26 cellular contexts compared by ENCODE assay signal in genomic region chr1:82820816-82821215, GRCh38.
"Had no signal": no experiment of that assay in that cellular context is flagged by ENCODE, and none has a peak within 500 bp of the region (broad histone marks: within the 10 kb centered on the region; RNA-seq: fewer than 3 reads in every experiment).

No MANE protein-coding gene starts in this region.

- H3K4me1 ChIP-seq: adrenal gland, Peyer's patch, SJSA1 had no signal

- H3K9me3 ChIP-seq: adrenal gland, Peyer's patch, SJSA1 had no signal

- DNase-seq: activated CD4-positive, alpha-beta T cell treated with anti-CD3 and anti-CD28 coated beads for 48 hours; activated CD4-positive, alpha-beta T cell treated with anti-CD3 and anti-CD28 coated beads, Interleukin-2, amount 50 U/mL, for 4 hours; activated CD4-positive, CD25-positive, alpha-beta regulatory T cell treated with anti-CD3 and anti-CD28 coated beads, Interleukin-2, amount 50 U/mL, for 72 hours; activated CD8-positive, alpha-beta memory T cell treated with anti-CD3 and anti-CD28 coated beads, Interleukin-2, amount 50 U/mL, for 48 hours; activated CD8-positive, alpha-beta T cell treated with anti-CD3 and anti-CD28 coated beads, Interleukin-2, amount 10 ng/mL, durations not matched to agents 7 days and 5 days; activated naive CD4-positive, alpha-beta T cell treated with anti-CD3 and anti-CD28 coated beads, Interleukin-2, amount 50 U/mL, for 16 hours; activated naive CD8-positive, alpha-beta T cell treated with anti-CD3 and anti-CD28 coated beads, Interleukin-2, amount 10 ng/mL, durations not matched to agents 7 days and 5 days; activated T-cell treated with anti-CD3 and anti-CD28 coated beads, Interleukin-2, amount 50 U/mL, for 1 hour; adrenal gland; anterior cingulate cortex; NCI-H1048; NCI-H146; NCI-H1930; NCI-H2171; NCI-H2227 treated with DMSO at 0.1 percent for 48 hours; NCI-H446 treated with DMSO at 0.1 percent for 48 hours; NCI-H524 treated with DMSO at 0.1 percent for 48 hours; NCI-H748 treated with DMSO at 0.1 percent for 48 hours; NK-92 treated with Interleukin-12 subunit alpha and Interleukin-12 subunit beta, amount 100 ng/mL, for 24 hours; OCI-M1; Peyer's patch; Right ventricle myocardium superior had no signal

- H3K36me3 ChIP-seq: adrenal gland, Peyer's patch, SJSA1 had no signal

- H3K27me3 ChIP-seq: adrenal gland, Peyer's patch, SJSA1 had no signal

- H3K27ac ChIP-seq: adrenal gland, Peyer's patch, RWPE1, SJSA1 had no signal

- ATAC-seq: activated CD8-positive, alpha-beta T cell treated with anti-CD3 and anti-CD28 coated beads, Interleukin-2, amount 10 ng/mL, durations not matched to agents 7 days and 5 days; SK-N-SH treated with all-trans-retinoic acid at 6 μM for 48 hours; WTC11 had no signal

- H3K4me3 ChIP-seq: adrenal gland, Peyer's patch, SJSA1 had no signal
